Comparison of ENCODE assay signal across 1 cellular context in the genomic region with DNA sequence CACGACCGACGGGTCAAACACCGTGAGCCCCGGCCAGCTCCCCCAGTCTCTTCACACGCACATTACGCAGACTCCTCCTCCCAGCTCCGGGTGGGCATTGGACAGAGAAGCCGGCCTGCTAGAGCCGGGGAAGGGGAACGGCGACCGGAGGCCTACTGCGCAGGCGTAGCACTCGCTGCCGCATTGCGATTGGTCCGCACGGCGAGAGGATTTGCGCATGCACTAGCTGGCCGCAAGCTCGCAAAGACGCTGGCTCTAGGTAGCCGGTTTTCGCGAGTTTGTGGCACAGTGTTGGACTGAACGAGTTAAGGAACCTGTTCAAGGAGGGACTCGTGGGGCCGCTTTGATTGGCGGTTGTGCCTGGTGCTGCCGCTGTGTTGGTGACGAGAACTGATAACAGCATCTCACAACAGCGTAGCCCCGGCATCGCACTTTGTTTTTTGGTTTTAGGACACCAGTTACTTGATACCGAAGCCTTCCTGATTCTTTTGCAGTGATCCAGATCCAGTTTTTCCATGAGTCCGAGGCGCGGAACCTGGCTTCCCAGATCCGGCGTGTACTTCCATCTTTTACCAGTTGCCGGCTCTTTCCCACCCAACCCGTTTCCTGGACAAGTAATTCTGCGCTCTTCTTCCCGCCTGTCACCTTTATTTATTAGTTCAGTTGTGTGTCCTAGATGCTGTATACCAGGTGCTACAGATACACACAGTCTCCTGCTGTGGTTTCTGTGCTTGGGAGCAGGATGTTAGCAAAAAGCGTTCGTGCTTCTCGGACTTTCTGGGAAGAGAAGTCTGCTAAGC.
TF ChIP-seq lines count a peak whose summit lies in the region.

A gene (minus strand): TSS at position 139 of the 800 bp plus-strand sequence. CDS start 185 bp downstream, outside the sequence.

TF ChIP-seq in K562, 482 proteins besides CTCF, POLR2A, EP300 and RAD21 (continued from another document and continues in another):
- TF ChIP-seq, protein P1, sequence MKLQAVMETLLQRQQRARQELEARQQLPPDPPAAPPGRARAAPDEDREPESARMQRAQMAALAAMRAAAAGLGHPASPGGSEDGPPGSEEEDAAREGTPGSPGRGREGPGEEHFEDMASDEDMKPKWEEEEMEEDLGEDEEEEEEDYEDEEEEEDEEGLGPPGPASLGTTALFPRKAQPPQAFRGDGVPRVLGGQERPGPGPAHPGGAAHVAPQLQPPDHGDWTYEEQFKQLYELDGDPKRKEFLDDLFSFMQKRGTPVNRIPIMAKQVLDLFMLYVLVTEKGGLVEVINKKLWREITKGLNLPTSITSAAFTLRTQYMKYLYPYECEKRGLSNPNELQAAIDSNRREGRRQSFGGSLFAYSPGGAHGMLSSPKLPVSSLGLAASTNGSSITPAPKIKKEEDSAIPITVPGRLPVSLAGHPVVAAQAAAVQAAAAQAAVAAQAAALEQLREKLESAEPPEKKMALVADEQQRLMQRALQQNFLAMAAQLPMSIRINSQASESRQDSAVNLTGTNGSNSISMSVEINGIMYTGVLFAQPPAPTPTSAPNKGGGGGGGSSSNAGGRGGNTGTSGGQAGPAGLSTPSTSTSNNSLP (IDR thresholded peaks at IDR 0.05; ENCODE audit: borderline replicate concordance, low read depth, low read length): peak; percentile 62; the same call in 1 of the 2 replicates
- no peak for TF ChIP-seq MXI1 (IDR thresholded peaks at IDR 0.05; ENCODE audit: low read depth, low read length)
- TF ChIP-seq, protein P2, sequence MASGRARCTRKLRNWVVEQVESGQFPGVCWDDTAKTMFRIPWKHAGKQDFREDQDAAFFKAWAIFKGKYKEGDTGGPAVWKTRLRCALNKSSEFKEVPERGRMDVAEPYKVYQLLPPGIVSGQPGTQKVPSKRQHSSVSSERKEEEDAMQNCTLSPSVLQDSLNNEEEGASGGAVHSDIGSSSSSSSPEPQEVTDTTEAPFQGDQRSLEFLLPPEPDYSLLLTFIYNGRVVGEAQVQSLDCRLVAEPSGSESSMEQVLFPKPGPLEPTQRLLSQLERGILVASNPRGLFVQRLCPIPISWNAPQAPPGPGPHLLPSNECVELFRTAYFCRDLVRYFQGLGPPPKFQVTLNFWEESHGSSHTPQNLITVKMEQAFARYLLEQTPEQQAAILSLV (tag; IDR thresholded peaks at IDR 0.05): no peak
- TF ChIP-seq CEBPB (tag; IDR thresholded peaks at IDR 0.05): no peak
- TF ChIP-seq SRSF3 (IDR thresholded peaks at IDR 0.05; ENCODE audit: insufficient read depth, low read length): no peak
- TF ChIP-seq PYGO2 (tag; IDR thresholded peaks at IDR 0.05): no peak
- TF ChIP-seq ZNF583 (CRISPR knock-in tag; IDR thresholded peaks at IDR 0.05): no peak
- TF ChIP-seq MEF2D (tag; conservative IDR thresholded peaks at IDR 0.05; ENCODE audit: low read depth): peak; percentile 61; the same call in 1 of the 2 replicates
- TF ChIP-seq, protein P3, sequence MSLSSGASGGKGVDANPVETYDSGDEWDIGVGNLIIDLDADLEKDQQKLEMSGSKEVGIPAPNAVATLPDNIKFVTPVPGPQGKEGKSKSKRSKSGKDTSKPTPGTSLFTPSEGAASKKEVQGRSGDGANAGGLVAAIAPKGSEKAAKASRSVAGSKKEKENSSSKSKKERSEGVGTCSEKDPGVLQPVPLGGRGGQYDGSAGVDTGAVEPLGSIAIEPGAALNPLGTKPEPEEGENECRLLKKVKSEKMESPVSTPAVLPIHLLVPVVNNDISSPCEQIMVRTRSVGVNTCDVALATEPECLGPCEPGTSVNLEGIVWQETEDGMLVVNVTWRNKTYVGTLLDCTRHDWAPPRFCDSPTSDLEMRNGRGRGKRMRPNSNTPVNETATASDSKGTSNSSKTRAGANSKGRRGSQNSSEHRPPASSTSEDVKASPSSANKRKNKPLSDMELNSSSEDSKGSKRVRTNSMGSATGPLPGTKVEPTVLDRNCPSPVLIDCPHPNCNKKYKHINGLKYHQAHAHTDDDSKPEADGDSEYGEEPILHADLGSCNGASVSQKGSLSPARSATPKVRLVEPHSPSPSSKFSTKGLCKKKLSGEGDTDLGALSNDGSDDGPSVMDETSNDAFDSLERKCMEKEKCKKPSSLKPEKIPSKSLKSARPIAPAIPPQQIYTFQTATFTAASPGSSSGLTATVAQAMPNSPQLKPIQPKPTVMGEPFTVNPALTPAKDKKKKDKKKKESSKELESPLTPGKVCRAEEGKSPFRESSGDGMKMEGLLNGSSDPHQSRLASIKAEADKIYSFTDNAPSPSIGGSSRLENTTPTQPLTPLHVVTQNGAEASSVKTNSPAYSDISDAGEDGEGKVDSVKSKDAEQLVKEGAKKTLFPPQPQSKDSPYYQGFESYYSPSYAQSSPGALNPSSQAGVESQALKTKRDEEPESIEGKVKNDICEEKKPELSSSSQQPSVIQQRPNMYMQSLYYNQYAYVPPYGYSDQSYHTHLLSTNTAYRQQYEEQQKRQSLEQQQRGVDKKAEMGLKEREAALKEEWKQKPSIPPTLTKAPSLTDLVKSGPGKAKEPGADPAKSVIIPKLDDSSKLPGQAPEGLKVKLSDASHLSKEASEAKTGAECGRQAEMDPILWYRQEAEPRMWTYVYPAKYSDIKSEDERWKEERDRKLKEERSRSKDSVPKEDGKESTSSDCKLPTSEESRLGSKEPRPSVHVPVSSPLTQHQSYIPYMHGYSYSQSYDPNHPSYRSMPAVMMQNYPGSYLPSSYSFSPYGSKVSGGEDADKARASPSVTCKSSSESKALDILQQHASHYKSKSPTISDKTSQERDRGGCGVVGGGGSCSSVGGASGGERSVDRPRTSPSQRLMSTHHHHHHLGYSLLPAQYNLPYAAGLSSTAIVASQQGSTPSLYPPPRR (CRISPR knock-in tag; IDR thresholded peaks at IDR 0.05; ENCODE audit: borderline replicate concordance): no peak
- TF ChIP-seq POLR2AphosphoS5 (IDR thresholded peaks at IDR 0.05; ENCODE audit: control insufficient read depth, insufficient read depth, low read depth, low read length): peak; percentile 80
- TF ChIP-seq, protein P4, sequence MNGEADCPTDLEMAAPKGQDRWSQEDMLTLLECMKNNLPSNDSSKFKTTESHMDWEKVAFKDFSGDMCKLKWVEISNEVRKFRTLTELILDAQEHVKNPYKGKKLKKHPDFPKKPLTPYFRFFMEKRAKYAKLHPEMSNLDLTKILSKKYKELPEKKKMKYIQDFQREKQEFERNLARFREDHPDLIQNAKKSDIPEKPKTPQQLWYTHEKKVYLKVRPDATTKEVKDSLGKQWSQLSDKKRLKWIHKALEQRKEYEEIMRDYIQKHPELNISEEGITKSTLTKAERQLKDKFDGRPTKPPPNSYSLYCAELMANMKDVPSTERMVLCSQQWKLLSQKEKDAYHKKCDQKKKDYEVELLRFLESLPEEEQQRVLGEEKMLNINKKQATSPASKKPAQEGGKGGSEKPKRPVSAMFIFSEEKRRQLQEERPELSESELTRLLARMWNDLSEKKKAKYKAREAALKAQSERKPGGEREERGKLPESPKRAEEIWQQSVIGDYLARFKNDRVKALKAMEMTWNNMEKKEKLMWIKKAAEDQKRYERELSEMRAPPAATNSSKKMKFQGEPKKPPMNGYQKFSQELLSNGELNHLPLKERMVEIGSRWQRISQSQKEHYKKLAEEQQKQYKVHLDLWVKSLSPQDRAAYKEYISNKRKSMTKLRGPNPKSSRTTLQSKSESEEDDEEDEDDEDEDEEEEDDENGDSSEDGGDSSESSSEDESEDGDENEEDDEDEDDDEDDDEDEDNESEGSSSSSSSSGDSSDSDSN (IDR thresholded peaks at IDR 0.05; ENCODE audit: borderline replicate concordance in 1 of 2, low read depth in 2 of 2, low read length in 2 of 2): peak in 1 of 2 experiments; percentile 63; a peak in 2 of 4 replicates
- TF ChIP-seq TRIM24 (IDR thresholded peaks at IDR 0.05): 0 out of 4 replicates have a peak, but pooled peaks have one; percentile 16 to 21
- TF ChIP-seq ZNF217 (CRISPR knock-in tag; IDR thresholded peaks at IDR 0.05): no peak
- TF ChIP-seq SPI1 (IDR thresholded peaks at IDR 0.05; ENCODE audit: borderline replicate concordance, low read depth, low read length): no peak
- TF ChIP-seq GATAD2B (IDR thresholded peaks at IDR 0.05; ENCODE audit: borderline replicate concordance): peak; percentile 49; the same call in 1 of the 2 replicates
- TF ChIP-seq KLF13 (tag; IDR thresholded peaks at IDR 0.05; ENCODE audit: borderline replicate concordance, low read depth): no peak
- no peak; the same call in 1 of the 2 replicates for TF ChIP-seq LCOR (CRISPR knock-in tag; IDR thresholded peaks at IDR 0.05)
- no peak for TF ChIP-seq POLR2AphosphoS2 (IDR thresholded peaks at IDR 0.05; ENCODE audit: low read length)
- TF ChIP-seq L3MBTL2 (IDR thresholded peaks at IDR 0.05): peak; percentile 71; the same call in 1 of the 2 replicates
- TF ChIP-seq POU5F1 (IDR thresholded peaks at IDR 0.05; ENCODE audit: borderline replicate concordance, low read depth, low read length, partially characterized antibody): no peak
- no peak for TF ChIP-seq RBM22 (IDR thresholded peaks at IDR 0.05; ENCODE audit: low read depth, low read length, poor library complexity, severe bottlenecking)
- TF ChIP-seq CREM (IDR thresholded peaks at IDR 0.05; ENCODE audit: low read depth): peak; percentile 37; the same call in 1 of the 2 replicates
- TF ChIP-seq ZNF586 (CRISPR knock-in tag; conservative IDR thresholded peaks at IDR 0.05): no peak
- no peak for TF ChIP-seq BHLHE40 (IDR thresholded peaks at IDR 0.05; ENCODE audit: low read length)
- TF ChIP-seq, protein P5, sequence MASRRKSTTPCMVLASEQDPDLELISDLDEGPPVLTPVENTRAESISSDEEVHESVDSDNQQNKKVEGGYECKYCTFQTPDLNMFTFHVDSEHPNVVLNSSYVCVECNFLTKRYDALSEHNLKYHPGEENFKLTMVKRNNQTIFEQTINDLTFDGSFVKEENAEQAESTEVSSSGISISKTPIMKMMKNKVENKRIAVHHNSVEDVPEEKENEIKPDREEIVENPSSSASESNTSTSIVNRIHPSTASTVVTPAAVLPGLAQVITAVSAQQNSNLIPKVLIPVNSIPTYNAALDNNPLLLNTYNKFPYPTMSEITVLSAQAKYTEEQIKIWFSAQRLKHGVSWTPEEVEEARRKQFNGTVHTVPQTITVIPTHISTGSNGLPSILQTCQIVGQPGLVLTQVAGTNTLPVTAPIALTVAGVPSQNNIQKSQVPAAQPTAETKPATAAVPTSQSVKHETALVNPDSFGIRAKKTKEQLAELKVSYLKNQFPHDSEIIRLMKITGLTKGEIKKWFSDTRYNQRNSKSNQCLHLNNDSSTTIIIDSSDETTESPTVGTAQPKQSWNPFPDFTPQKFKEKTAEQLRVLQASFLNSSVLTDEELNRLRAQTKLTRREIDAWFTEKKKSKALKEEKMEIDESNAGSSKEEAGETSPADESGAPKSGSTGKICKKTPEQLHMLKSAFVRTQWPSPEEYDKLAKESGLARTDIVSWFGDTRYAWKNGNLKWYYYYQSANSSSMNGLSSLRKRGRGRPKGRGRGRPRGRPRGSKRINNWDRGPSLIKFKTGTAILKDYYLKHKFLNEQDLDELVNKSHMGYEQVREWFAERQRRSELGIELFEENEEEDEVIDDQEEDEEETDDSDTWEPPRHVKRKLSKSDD (conservative IDR thresholded peaks at IDR 0.05; ENCODE audit: low read length): peak; percentile 72; the same call in 1 of the 2 replicates
- TF ChIP-seq RCOR1 (IDR thresholded peaks at IDR 0.05; ENCODE audit: borderline replicate concordance in 1 of 2, low read depth in 2 of 2, low read length in 2 of 2): peak in 1 of 2 experiments; percentile 18; a peak in 1 of 4 replicates
- TF ChIP-seq, protein P6, sequence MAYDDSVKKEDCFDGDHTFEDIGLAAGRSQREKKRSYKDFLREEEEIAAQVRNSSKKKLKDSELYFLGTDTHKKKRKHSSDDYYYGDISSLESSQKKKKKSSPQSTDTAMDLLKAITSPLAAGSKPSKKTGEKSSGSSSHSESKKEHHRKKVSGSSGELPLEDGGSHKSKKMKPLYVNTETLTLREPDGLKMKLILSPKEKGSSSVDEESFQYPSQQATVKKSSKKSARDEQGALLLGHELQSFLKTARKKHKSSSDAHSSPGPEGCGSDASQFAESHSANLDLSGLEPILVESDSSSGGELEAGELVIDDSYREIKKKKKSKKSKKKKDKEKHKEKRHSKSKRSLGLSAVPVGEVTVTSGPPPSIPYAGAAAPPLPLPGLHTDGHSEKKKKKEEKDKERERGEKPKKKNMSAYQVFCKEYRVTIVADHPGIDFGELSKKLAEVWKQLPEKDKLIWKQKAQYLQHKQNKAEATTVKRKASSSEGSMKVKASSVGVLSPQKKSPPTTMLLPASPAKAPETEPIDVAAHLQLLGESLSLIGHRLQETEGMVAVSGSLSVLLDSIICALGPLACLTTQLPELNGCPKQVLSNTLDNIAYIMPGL (CRISPR knock-in tag; IDR thresholded peaks at IDR 0.05): no peak
- TF ChIP-seq, protein P7, sequence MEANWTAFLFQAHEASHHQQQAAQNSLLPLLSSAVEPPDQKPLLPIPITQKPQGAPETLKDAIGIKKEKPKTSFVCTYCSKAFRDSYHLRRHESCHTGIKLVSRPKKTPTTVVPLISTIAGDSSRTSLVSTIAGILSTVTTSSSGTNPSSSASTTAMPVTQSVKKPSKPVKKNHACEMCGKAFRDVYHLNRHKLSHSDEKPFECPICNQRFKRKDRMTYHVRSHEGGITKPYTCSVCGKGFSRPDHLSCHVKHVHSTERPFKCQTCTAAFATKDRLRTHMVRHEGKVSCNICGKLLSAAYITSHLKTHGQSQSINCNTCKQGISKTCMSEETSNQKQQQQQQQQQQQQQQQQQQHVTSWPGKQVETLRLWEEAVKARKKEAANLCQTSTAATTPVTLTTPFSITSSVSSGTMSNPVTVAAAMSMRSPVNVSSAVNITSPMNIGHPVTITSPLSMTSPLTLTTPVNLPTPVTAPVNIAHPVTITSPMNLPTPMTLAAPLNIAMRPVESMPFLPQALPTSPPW (CRISPR knock-in tag; IDR thresholded peaks at IDR 0.05): peak; percentile 40
- peak; percentile 52; the same call in 1 of the 2 replicates for TF ChIP-seq ZNF431 (CRISPR knock-in tag; IDR thresholded peaks at IDR 0.05)
- no peak for TF ChIP-seq RBM34 (IDR thresholded peaks at IDR 0.05; ENCODE audit: borderline replicate concordance, insufficient read depth, low read length)
- no peak for TF ChIP-seq RFX1 (IDR thresholded peaks at IDR 0.05)
- TF ChIP-seq NCOA6 (IDR thresholded peaks at IDR 0.05): no peak
- TF ChIP-seq RBBP5 (IDR thresholded peaks at IDR 0.05; ENCODE audit: borderline replicate concordance, insufficient read depth, low read length, poor library complexity, severe bottlenecking): no peak
- peak; percentile 16; the same call in 1 of the 2 replicates for TF ChIP-seq FOXJ2 (tag; IDR thresholded peaks at IDR 0.05)
- TF ChIP-seq SRF (CRISPR knock-in tag; IDR thresholded peaks at IDR 0.05): no peak
- no peak for TF ChIP-seq MYBL2 (IDR thresholded peaks at IDR 0.05; ENCODE audit: low read depth)
- TF ChIP-seq MYBL2 (CRISPR knock-in tag; IDR thresholded peaks at IDR 0.05; ENCODE audit: borderline replicate concordance): no peak
- peak; percentile 45 for TF ChIP-seq NCOA1 (IDR thresholded peaks at IDR 0.05; ENCODE audit: low read depth)
- no peak for TF ChIP-seq DACH1 (IDR thresholded peaks at IDR 0.05; ENCODE audit: partially characterized antibody)
- TF ChIP-seq CSDE1 (IDR thresholded peaks at IDR 0.05): no peak
- no peak for TF ChIP-seq ASH1L (IDR thresholded peaks at IDR 0.05; ENCODE audit: borderline replicate concordance, low read depth, partially characterized antibody)
- TF ChIP-seq, protein P8, sequence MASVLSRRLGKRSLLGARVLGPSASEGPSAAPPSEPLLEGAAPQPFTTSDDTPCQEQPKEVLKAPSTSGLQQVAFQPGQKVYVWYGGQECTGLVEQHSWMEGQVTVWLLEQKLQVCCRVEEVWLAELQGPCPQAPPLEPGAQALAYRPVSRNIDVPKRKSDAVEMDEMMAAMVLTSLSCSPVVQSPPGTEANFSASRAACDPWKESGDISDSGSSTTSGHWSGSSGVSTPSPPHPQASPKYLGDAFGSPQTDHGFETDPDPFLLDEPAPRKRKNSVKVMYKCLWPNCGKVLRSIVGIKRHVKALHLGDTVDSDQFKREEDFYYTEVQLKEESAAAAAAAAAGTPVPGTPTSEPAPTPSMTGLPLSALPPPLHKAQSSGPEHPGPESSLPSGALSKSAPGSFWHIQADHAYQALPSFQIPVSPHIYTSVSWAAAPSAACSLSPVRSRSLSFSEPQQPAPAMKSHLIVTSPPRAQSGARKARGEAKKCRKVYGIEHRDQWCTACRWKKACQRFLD (CRISPR knock-in tag; IDR thresholded peaks at IDR 0.05): no peak
- TF ChIP-seq ADNP (tag; IDR thresholded peaks at IDR 0.05): no peak
